ENCODE assay signal across 8 cellular contexts in genomic region chr6:6696867-6697531, GRCh38.
A peak's percentile ranks its signal among the peaks of the same experiment; 100 is the strongest.
DNase-seq lines count a peak whose midpoint lies in the region; ATAC-seq and TF ChIP-seq lines count a peak whose summit lies in the region.

No MANE protein-coding gene starts in this region.

- H3K9me3 ChIP-seq in BE2C (no peaks in the 10 kb centered on the region), body of pancreas (no peaks in the 10 kb centered on the region), prostate gland (no peaks in the 10 kb centered on the region)

- no peaks in the 10 kb centered on the region for H3K27me3 ChIP-seq in BE2C
- H3K27me3 ChIP-seq in GM23338 (ENCODE audit: insufficient read depth): no peaks in the 10 kb centered on the region
- no peaks in the 10 kb centered on the region for H3K27me3 ChIP-seq in body of pancreas
- no peaks in the 10 kb centered on the region for H3K27me3 ChIP-seq in prostate gland (replicated peaks; ENCODE audit: insufficient read depth)

- H3K4me3 ChIP-seq in BE2C (ENCODE audit: low read depth, low read length) (no peak overlapping the region), GM23338 (no peak overlapping the region), body of pancreas (no peak overlapping the region), prostate gland (no peak overlapping the region)

- H3K36me3 Mint-ChIP-seq in GM23338 (ENCODE audit: low read depth): no peaks in the 10 kb centered on the region

- H3K4me1 ChIP-seq in BE2C: peaks cover 5% of the 10 kb centered on the region
- H3K4me1 ChIP-seq in GM23338 (ENCODE audit: insufficient read depth): peaks cover 33% of the 10 kb centered on the region
- peaks cover 13% of the 10 kb centered on the region for H3K4me1 ChIP-seq in body of pancreas
- H3K4me1 ChIP-seq in prostate gland (replicated peaks): peaks cover 3% of the 10 kb centered on the region

- peaks cover 21% of the 10 kb centered on the region for H3K27me3 Mint-ChIP-seq in GM23338 (ENCODE audit: insufficient read depth, low read depth, poor library complexity)

- intact Hi-C loops in body of pancreas (cut with DNase I): loop anchor here (10.0 kb wide), 1 partner anchor 548 kb away; no protein-coding TSS in a partner anchor
- intact Hi-C loops in prostate gland (cut with DNase I): no loop called here

- peak; percentile 92 for TF ChIP-seq CTCF in BE2C (IDR thresholded peaks at IDR 0.05; ENCODE audit: low read depth, low read length)
- peak; percentile 92 to 98 for TF ChIP-seq CTCF in GM23338 (conservative IDR thresholded peaks at IDR 0.05; ENCODE audit: low read depth in 2 of 2)
- TF ChIP-seq CTCF in body of pancreas (IDR thresholded peaks at IDR 0.05): peak; percentile 45 to 74 (median 66)
- TF ChIP-seq CTCF in prostate gland (IDR thresholded peaks at IDR 0.05): peak in 2 of 4 experiments; percentile 25 to 45

- no peaks in the 10 kb centered on the region for H3K9me3 Mint-ChIP-seq in GM23338

- H3K79me2 ChIP-seq in GM23338 (replicated peaks; ENCODE audit: insufficient read depth): no peaks in the 10 kb centered on the region

- H4K20me1 ChIP-seq in GM23338 (replicated peaks; ENCODE audit: insufficient read depth): no peaks in the 10 kb centered on the region

- 0 out of 2 replicates have a peak, but pooled peaks cover 8% of the 10 kb centered on the region for H3F3A ChIP-seq in GM23338 (replicated peaks; ENCODE audit: low read depth)

- TF ChIP-seq POLR2A in body of pancreas (IDR thresholded peaks at IDR 0.05) (no peak), prostate gland (IDR thresholded peaks at IDR 0.05) (no peak)

- peaks cover 11% of the 10 kb centered on the region for H3K9me2 ChIP-seq in GM23338 (ENCODE audit: insufficient read depth)

- WGBS in body of pancreas, 2 donors: 24 to 27% methylated on average over 9 of the region's 9 CpGs
- 53% methylated on average over 9 of the region's 9 CpGs for WGBS in prostate gland

- H3K36me3 ChIP-seq in BE2C (no peaks in the 10 kb centered on the region), GM23338 (ENCODE audit: insufficient read depth) (no peaks in the 10 kb centered on the region), body of pancreas (replicated peaks in 1 of 2; ENCODE audit: insufficient read depth in 1 of 2, low read depth in 2 of 2) (no peaks in the 10 kb centered on the region), prostate gland (no peaks in the 10 kb centered on the region)

- DNase-seq in BE2C (peak; percentile 70), GM23338 (ENCODE audit: low spot score) (peak; percentile 91), NCI-H748 treated with DMSO at 0.1 percent for 48 hours (lab: John Stamatoyannopoulos, UW) (peak; percentile 58), body of pancreas (peak; percentile 48 to 74 (median 64)), kidney tubule cell (ENCODE audit: low spot score) (peak; percentile 71), substantia nigra (lab: John Stamatoyannopoulos, UW) (peak in 31 of 49 donors; percentile 6 to 72 (median 42)), NCI-H345 (lab: John Stamatoyannopoulos, UW) (no peak), prostate gland (ENCODE audit: low spot score) (no peak)

- H3K4me2 ChIP-seq in GM23338: no peak overlapping the region

- H2AFZ ChIP-seq in GM23338: peak overlapping the region; percentile 16; the same call in 1 of the 2 replicates

- H3K27ac Mint-ChIP-seq in GM23338: no peak overlapping the region

- ATAC-seq in GM23338 (peak; percentile 30), body of pancreas (peak; percentile 62)

- H3K4me1 Mint-ChIP-seq in GM23338: peaks cover 40% of the 10 kb centered on the region

- H3K27ac ChIP-seq in GM23338 (ENCODE audit: low read depth): no peak overlapping the region
- no peak overlapping the region for H3K27ac ChIP-seq in body of pancreas
- H3K27ac ChIP-seq in substantia nigra (ENCODE audit: low read depth, low read length, poor library complexity, severe bottlenecking): no peak overlapping the region
- H3K27ac ChIP-seq in prostate gland: no peak overlapping the region

- H3K4me3 Mint-ChIP-seq in GM23338: no peak overlapping the region

TF ChIP-seq in GM23338, 12 proteins besides CTCF, POLR2A, EP300 and RAD21:
- TF ChIP-seq NANOG (IDR thresholded peaks at IDR 0.05; ENCODE audit: borderline replicate concordance) (no peak), JUNB (IDR thresholded peaks at IDR 0.05; ENCODE audit: unreplicated experiment) (no peak), CREB1 (CRISPR knock-in tag; IDR thresholded peaks at IDR 0.05; ENCODE audit: low read depth) (no peak), ETS1 (IDR thresholded peaks at IDR 0.05) (no peak), ZNF331 (CRISPR knock-in tag; IDR thresholded peaks at IDR 0.05; ENCODE audit: low read depth) (no peak), ZNF114 (CRISPR knock-in tag; IDR thresholded peaks at IDR 0.05) (no peak), REST (IDR thresholded peaks at IDR 0.05; ENCODE audit: unreplicated experiment) (no peak)

Comparison
In these comparisons a context has a peak if more than half of its experiments do, and no peak if none do; other contexts are left out.
1. DNase-seq: peak in BE2C (single experiment), GM23338 (single experiment), NCI-H748 treated with DMSO at 0.1 percent for 48 hours (single experiment), body of pancreas (4 of 4), kidney tubule cell (single experiment) and substantia nigra (31 of 49); none in NCI-H345 (single experiment) and prostate gland (single experiment).